ENCODE assay signal across 23 cellular contexts in the genomic region with DNA sequence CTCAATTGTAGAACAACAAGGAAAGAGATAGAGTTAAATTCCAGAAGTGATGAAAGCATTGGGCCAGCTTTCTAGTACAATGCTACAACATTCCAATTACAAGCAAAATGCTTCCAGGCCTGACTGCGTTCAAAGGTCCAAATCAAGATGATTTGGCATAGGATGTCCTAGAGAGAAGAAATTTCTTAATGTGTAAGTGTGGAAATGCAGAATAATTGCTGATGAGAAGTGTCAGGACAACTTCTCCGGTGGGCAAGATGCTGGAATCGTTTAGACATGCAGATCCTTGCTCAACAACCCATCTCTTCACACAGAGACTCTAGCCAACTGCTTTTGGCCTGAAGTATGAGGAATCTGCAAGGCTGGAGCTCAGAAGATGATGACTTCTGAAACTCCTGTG.
DNase-seq lines count a peak whose midpoint lies in the region; ATAC-seq and TF ChIP-seq lines count a peak whose summit lies in the region.
"Had no signal": no experiment of that assay in that cellular context is flagged by ENCODE, and none has a peak within 500 bp of the region (broad histone marks: within the 10 kb centered on the region; RNA-seq: fewer than 3 reads in every experiment).

No MANE protein-coding gene starts in this region.

- TF ChIP-seq CTCF in AG10803 (conservative IDR thresholded peaks at IDR 0.05; ENCODE audit: low read length): no peak
- no peak for TF ChIP-seq CTCF in ascending aorta (IDR thresholded peaks at IDR 0.05)
- no peak for TF ChIP-seq CTCF in fibroblast of the aortic adventitia (IDR thresholded peaks at IDR 0.05; ENCODE audit: insufficient read depth, low read length)

- H3K4me1 ChIP-seq in ascending aorta (peaks cover 0 to 7% of the 10 kb centered on the region in 2 donors), skeletal muscle tissue (ENCODE audit: control insufficient read depth in 3 of 3, insufficient read depth in 3 of 3, low read length in 3 of 3) (peaks cover 2 to 9% (median 6%) of the 10 kb centered on the region in 3 donors)
- H3K4me1 ChIP-seq: A549, BE2C had no signal

- no peak overlapping the region for H3K4me3 ChIP-seq in AG10803 (ENCODE audit: low read length)
- no peak overlapping the region for H3K4me3 ChIP-seq in ascending aorta
- H3K4me3 ChIP-seq in fibroblast of the aortic adventitia (ENCODE audit: low read depth, low read length): no peak overlapping the region
- no peak overlapping the region for H3K4me3 ChIP-seq in skeletal muscle tissue (ENCODE audit: low read length in 3 of 3)
- H3K4me3 ChIP-seq: A549, GM12878 had no signal

- intact Hi-C loops in ascending aorta (cut with DNase I): loop anchor here (5.0 kb wide), 1 partner anchor 69 kb away; no protein-coding TSS in a partner anchor

- H3K36me3 ChIP-seq in ascending aorta: no peaks in the 10 kb centered on the region
- no peaks in the 10 kb centered on the region for H3K36me3 ChIP-seq in skeletal muscle tissue (ENCODE audit: control insufficient read depth in 3 of 3, insufficient read depth in 3 of 3, low read length in 3 of 3)
- H3K36me3 ChIP-seq: BE2C had no signal

- ATAC-seq in HG02642 (IDR thresholded peaks at IDR 0.05; ENCODE audit: poor library complexity, unreplicated experiment) (no peak), GM19455 (IDR thresholded peaks at IDR 0.05; ENCODE audit: unreplicated experiment) (no peak)
- ATAC-seq: A549, GM12878, HCT116 had no signal

- DNase-seq in AG10803 (ENCODE audit: low read depth) (peak; percentile 70), ascending aorta (ENCODE audit: low spot score in 2 of 2) (no peak), fibroblast of the aortic adventitia (ENCODE audit: low read depth) (peak; percentile 36), anterior cingulate cortex (lab: John Stamatoyannopoulos, UW) (no peak), SKM-1 treated with dmso at 0.1 percent for 144 hours (lab: John Stamatoyannopoulos, UW; ENCODE audit: unreplicated experiment) (no peak)
- DNase-seq: BE2C; C1 segment of cervical spinal cord; CD4-positive, CD25-positive, alpha-beta regulatory T cell; CD8-positive, alpha-beta memory T cell; COR-L47; DMS 273 treated with DMSO at 0.1 percent for 48 hours; DMS53; DND-41; EL; HFFc6 had no signal

- H3K27ac ChIP-seq in ascending aorta (peak overlapping the region; percentile 38 to 41), skeletal muscle tissue (ENCODE audit: low read depth, low read length) (peak overlapping the region; percentile 23)
- H3K27ac ChIP-seq: 22Rv1, A549, HL-60 had no signal

- H3K9ac ChIP-seq in skeletal muscle tissue (ENCODE audit: low read depth in 1 of 3, low read length in 3 of 3): no peak overlapping the region

- H3K9me3 ChIP-seq in ascending aorta: no peaks in the 10 kb centered on the region
- H3K9me3 ChIP-seq in skeletal muscle tissue (ENCODE audit: control insufficient read depth in 3 of 3, low read length in 3 of 3): peaks cover 0 to 3% (median 0%) of the 10 kb centered on the region in 3 donors
- H3K9me3 ChIP-seq: A549, BE2C had no signal

- H3K27me3 ChIP-seq in ascending aorta (no peaks in the 10 kb centered on the region), skeletal muscle tissue (ENCODE audit: control insufficient read depth in 3 of 3, insufficient read depth in 3 of 3, low read length in 3 of 3) (no peaks in the 10 kb centered on the region)
- H3K27me3 ChIP-seq: BE2C had no signal

Comparison
In these comparisons a context has a peak if more than half of its experiments do, and no peak if none do; other contexts are left out.
1. DNase-seq: peak in AG10803 (single experiment) and fibroblast of the aortic adventitia (single experiment); none in ascending aorta (0 of 2), anterior cingulate cortex (0 of 58) and SKM-1 treated with dmso at 0.1 percent for 144 hours (single experiment).